Comparison of ENCODE assay signal across 18 cellular contexts in genomic region chr5:37772255-37772654, GRCh38.
"Had no signal": no experiment of that assay in that cellular context is flagged by ENCODE, and none has a peak within 500 bp of the region (broad histone marks: within the 10 kb centered on the region; RNA-seq: fewer than 3 reads in every experiment).

No MANE protein-coding gene starts in this region.

- H3K4me1 ChIP-seq: colonic mucosa, heart right ventricle, lower lobe of right lung, tibial artery had no signal

- H3K9me3 ChIP-seq: colonic mucosa, gastrocnemius medialis had no signal

- DNase-seq: activated CD4-positive, alpha-beta memory T cell treated with anti-CD3 and anti-CD28 coated beads, Interleukin-2, amount 10 ng/mL, durations not matched to agents 7 days and 5 days; activated effector memory CD4-positive, alpha-beta T cell treated with Interleukin-2 at 50 U/mL for 16 hours; activated T-cell treated with anti-CD3 and anti-CD28 coated beads, Interleukin-2, amount 50 U/mL, for 24 hours; caudate nucleus; colonic mucosa; effector CD4-positive, alpha-beta T cell; gastrocnemius medialis; heart right ventricle; left colon; lower lobe of right lung; naive thymus-derived CD4-positive, alpha-beta T cell; stimulated activated CD4-positive, alpha-beta T cell treated with anti-CD3 and anti-CD28 coated beads, Interleukin-4, amount 100 ng/mL, for 24 hours; stimulated activated naive CD4-positive, alpha-beta T cell; tibial artery; WERI-Rb-1 had no signal

- H3K4me1 Mint-ChIP-seq: activated CD4-positive, alpha-beta memory T cell treated with anti-CD3 and anti-CD28 coated beads, Interleukin-2, amount 10 ng/mL, durations not matched to agents 7 days and 5 days; activated naive CD4-positive, alpha-beta T cell treated with anti-CD3 and anti-CD28 coated beads, Interleukin-2, amount 50 U/mL, for 24 hours; naive thymus-derived CD4-positive, alpha-beta T cell had no signal

- H3K27ac Mint-ChIP-seq: activated CD4-positive, alpha-beta memory T cell treated with anti-CD3 and anti-CD28 coated beads, Interleukin-2, amount 10 ng/mL, durations not matched to agents 7 days and 5 days; activated naive CD4-positive, alpha-beta T cell treated with anti-CD3 and anti-CD28 coated beads, Interleukin-2, amount 50 U/mL, for 24 hours; activated T-cell treated with anti-CD3 and anti-CD28 coated beads, Interleukin-2, amount 50 U/mL, for 24 hours; naive thymus-derived CD4-positive, alpha-beta T cell; T-helper 1 cell treated with Interleukin-12 subunit alpha and Interleukin-12 subunit beta and Interleukin-4 antibody, amounts not matched to agents 30 μg/mL and 1 μg/mL, for 36 hours had no signal

- H3K36me3 ChIP-seq: colonic mucosa, gastrocnemius medialis, heart right ventricle, lower lobe of right lung, tibial artery, WERI-Rb-1 had no signal

- H3K27ac ChIP-seq: colonic mucosa, gastrocnemius medialis, heart right ventricle, lower lobe of right lung, tibial artery, WERI-Rb-1 had no signal

- H3K4me3 Mint-ChIP-seq: activated CD4-positive, alpha-beta memory T cell treated with anti-CD3 and anti-CD28 coated beads, Interleukin-2, amount 10 ng/mL, durations not matched to agents 7 days and 5 days; activated naive CD4-positive, alpha-beta T cell treated with anti-CD3 and anti-CD28 coated beads, Interleukin-2, amount 50 U/mL, for 24 hours; activated T-cell treated with anti-CD3 and anti-CD28 coated beads, Interleukin-2, amount 50 U/mL, for 24 hours; naive thymus-derived CD4-positive, alpha-beta T cell; T-helper 1 cell treated with Interleukin-12 subunit alpha and Interleukin-12 subunit beta and Interleukin-4 antibody, amounts not matched to agents 30 μg/mL and 1 μg/mL, for 36 hours had no signal

- H3K27me3 ChIP-seq: colonic mucosa, gastrocnemius medialis, heart right ventricle, tibial artery had no signal

- ATAC-seq: gastrocnemius medialis; heart right ventricle; left colon; lower lobe of right lung; naive thymus-derived CD4-positive, alpha-beta T cell had no signal

- H3K27me3 Mint-ChIP-seq: activated naive CD4-positive, alpha-beta T cell treated with anti-CD3 and anti-CD28 coated beads, Interleukin-2, amount 50 U/mL, for 24 hours had no signal

- H3K4me3 ChIP-seq: colonic mucosa, gastrocnemius medialis, heart right ventricle, lower lobe of right lung, skin epidermis, tibial artery had no signal
